ENCODE assay signal across 8 cellular contexts in the genomic region with DNA sequence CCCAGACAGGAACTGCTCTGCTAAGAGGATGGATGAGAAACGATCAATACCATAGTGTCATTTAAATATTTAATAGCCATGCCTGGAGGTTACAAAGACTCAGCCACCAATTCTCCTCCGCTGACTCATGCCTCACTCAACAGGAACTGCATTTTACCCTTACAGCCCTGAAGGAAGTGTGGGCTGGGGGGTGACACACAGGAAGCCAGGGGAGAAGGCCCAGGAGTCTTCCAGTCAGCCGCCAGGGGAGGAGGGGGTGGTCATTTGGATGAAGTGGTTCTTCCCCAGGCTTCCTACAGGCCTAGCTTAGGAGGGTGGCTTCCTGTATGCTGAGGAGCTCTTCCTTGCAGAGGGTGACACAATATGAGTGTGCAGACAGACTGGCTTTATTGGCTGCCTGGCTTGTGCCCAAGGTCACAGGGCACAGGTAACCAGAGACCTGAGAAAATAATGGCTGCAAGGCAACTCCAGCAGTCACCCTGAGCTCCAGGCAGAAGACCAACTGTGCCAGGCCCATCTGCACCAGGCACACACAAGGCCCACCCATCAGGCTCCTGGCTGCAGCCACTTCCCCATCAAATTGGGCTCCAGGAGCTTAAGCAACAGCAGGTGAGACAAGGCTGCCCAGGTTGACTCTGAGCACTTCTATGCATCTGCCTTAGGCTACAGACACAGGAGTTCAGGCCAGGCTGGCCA. TPM values are rescaled to one million over a fixed set of nuclear protein-coding genes. Genes with fewer than 3 reads are reported as not detected.
DNase-seq lines count a peak whose midpoint lies in the region; ATAC-seq and TF ChIP-seq lines count a peak whose summit lies in the region.

No MANE protein-coding gene starts in this region.

- TF ChIP-seq CTCF in AG09309 (IDR thresholded peaks at IDR 0.05; ENCODE audit: control insufficient read depth, insufficient read depth, low read depth, low read length, missing control alignments) (peak; percentile 41), VCaP (conservative IDR thresholded peaks at IDR 0.05) (no peak), kidney epithelial cell (IDR thresholded peaks at IDR 0.05; ENCODE audit: insufficient read depth, low read length, poor library complexity, severe bottlenecking) (peak; percentile 11), GM10248 (IDR thresholded peaks at IDR 0.05; ENCODE audit: control extremely low read depth, extremely low read depth, low read depth, missing control alignments) (no peak)

- POLR2A ChIA-PET in GM10248 (lab: Yijun Ruan, JAX), result interaction anchor here (0.6 to 2.3 kb wide), 3 partner anchors 30 to 306 kb away, joined by 6 to 9 read pairs (median 8); partner anchors contain the start of genes RNU4-2 and RPLP0

- no peak overlapping the region for H3K4me3 ChIP-seq in AG09309 (ENCODE audit: control insufficient read depth, low read depth, low read length)
- H3K4me3 ChIP-seq in kidney epithelial cell (ENCODE audit: low read depth, low read length), result no peak overlapping the region

- ATAC-seq in GM19324 (IDR thresholded peaks at IDR 0.05; ENCODE audit: low FRiP score, unreplicated experiment), result no peak

- H3K36me3 ChIP-seq in kidney epithelial cell (ENCODE audit: control insufficient read depth, insufficient read depth, low read length), result no peaks in the 10 kb centered on the region

- DNase-seq in AG09309 (ENCODE audit: low read depth) (peak; percentile 67), KBM-7 (peak; percentile 91), T47D (ENCODE audit: low read depth in 1 of 2, low spot score in 1 of 2) (peak; percentile 62 to 97), kidney epithelial cell (ENCODE audit: low read depth) (peak; percentile 96), GM10248 (ENCODE audit: extremely low spot score) (no peak)
- DNase-seq in stimulated activated CD4-positive, alpha-beta T cell treated with anti-CD3 and anti-CD28 coated beads, TNF-alpha, amount 100 ng/mL, for 1 hour (ENCODE audit: low read depth in 3 of 3, low spot score in 1 of 3), result peak; percentile 37 to 55 (median 47)

- H3K27ac ChIP-seq in VCaP, result peak overlapping the region; percentile 88

- H3K27me3 ChIP-seq in kidney epithelial cell (ENCODE audit: control insufficient read depth, insufficient read depth, low read length), result no peaks in the 10 kb centered on the region

- CTCF ChIA-PET in GM10248 (lab: Yijun Ruan, JAX), result interaction anchor here (1.0 to 14.0 kb wide), 9 partner anchors 12 to 71 kb away, joined by 3 to 375 read pairs (median 7); partner anchors contain the start of genes PXN, RNU4-1, RNU4-2 and RPLP0

- in situ Hi-C loops in KBM-7 (cut with MboI; ENCODE audit: low pct_unique_long_range_greater_than_20kb, low sequenced_read_pairs), result no loop called here
- in situ Hi-C loops in T47D (cut with HindIII; ENCODE audit: low pct_unique_long_range_greater_than_20kb, low sequenced_read_pairs), result no loop called here

RNA-seq across cellular contexts. Expression of gene RPLP0, which starts 30.6 kb away (rescaled TPM):
- 4,934 and 7,044 TPM in 2 replicates for total RNA-seq in kidney epithelial cell

RNA-seq across cellular contexts. Expression of gene PXN, which starts 34.1 kb away (rescaled TPM):
- total RNA-seq in kidney epithelial cell, result 88.1 and 94.3 TPM in 2 replicates

RNA-seq across cellular contexts. Expression of gene GCN1, which starts 36.9 kb away (rescaled TPM):
- total RNA-seq in kidney epithelial cell, result 78.4 and 84.8 TPM in 2 replicates

Comparison
In these comparisons a context has a peak if more than half of its experiments do, and no peak if none do; other contexts are left out.
1. CTCF ChIP-seq: peak in AG09309 (single experiment) and kidney epithelial cell (single experiment); none in VCaP (single experiment) and GM10248 (single experiment).